ENCODE assay signal across 29 cellular contexts in genomic region chr3:37301980-37302379, GRCh38. TPM values are rescaled to one million over a fixed set of nuclear protein-coding genes. Genes with fewer than 3 reads are reported as not detected.
DNase-seq lines count a peak whose midpoint lies in the region; ATAC-seq, FAIRE-seq and TF ChIP-seq lines count a peak whose summit lies in the region.
"Had no signal": no experiment of that assay in that cellular context is flagged by ENCODE, and none has a peak within 500 bp of the region (broad histone marks: within the 10 kb centered on the region; RNA-seq: fewer than 3 reads in every experiment).

No MANE protein-coding gene starts in this region.

- no peak overlapping the region for H4K8ac ChIP-seq in trophoblast cell (ENCODE audit: low read depth, low read length)

- H2AK5ac ChIP-seq in trophoblast cell (ENCODE audit: low read length) = no peak overlapping the region

- WGBS in trophoblast cell (ENCODE audit: extremely low coverage, insufficient coverage, insufficient read length) = no CpG with 5 or more reads among the region's 9 CpGs

- no peak overlapping the region for H2AFZ ChIP-seq in trophoblast cell (ENCODE audit: insufficient read depth, low read length, poor library complexity)

- no peak overlapping the region for H3K23ac ChIP-seq in trophoblast cell (ENCODE audit: low read length)

- no peaks in the 10 kb centered on the region for H3K9me3 ChIP-seq in NT2/D1 (ENCODE audit: insufficient read depth, low read length)
- H3K9me3 ChIP-seq in trophoblast cell (ENCODE audit: insufficient read depth, low read depth, low read length) = no peaks in the 10 kb centered on the region
- H3K9me3 ChIP-seq: adrenal gland, BLaER1, body of pancreas, psoas muscle, sigmoid colon, SJCRH30, tibial artery had no signal

- no peaks in the 10 kb centered on the region for H3K79me2 ChIP-seq in trophoblast cell (ENCODE audit: control insufficient read depth, insufficient read depth, low read length, poor library complexity)

- no peak overlapping the region for H4K91ac ChIP-seq in trophoblast cell (ENCODE audit: low read depth, low read length)

- H3K18ac ChIP-seq in trophoblast cell (ENCODE audit: low read length) = no peak overlapping the region

- H3K9ac ChIP-seq in NT2/D1 (ENCODE audit: insufficient read length, low read depth) (no peak overlapping the region), trophoblast cell (ENCODE audit: low read length) (no peak overlapping the region)
- H3K9ac ChIP-seq: BLaER1 had no signal

- H3K27me3 ChIP-seq in NT2/D1 (ENCODE audit: insufficient read depth, insufficient read length) = no peaks in the 10 kb centered on the region
- H3K27me3 ChIP-seq in trophoblast cell (ENCODE audit: insufficient read depth, low read length) = no peaks in the 10 kb centered on the region
- H3K27me3 ChIP-seq: adrenal gland, BLaER1, body of pancreas, dorsolateral prefrontal cortex, sigmoid colon, SJCRH30, tibial artery had no signal

- no peaks in the 10 kb centered on the region for H3K79me1 ChIP-seq in trophoblast cell (ENCODE audit: low read length)

- no peak overlapping the region for H4K12ac ChIP-seq in trophoblast cell (ENCODE audit: low read depth, low read length)

- ATAC-seq in GM21529 (IDR thresholded peaks at IDR 0.05; ENCODE audit: unreplicated experiment) = no peak
- ATAC-seq: body of pancreas, left lobe of liver, natural killer cell, psoas muscle had no signal

- H2BK120ac ChIP-seq in trophoblast cell (ENCODE audit: insufficient read depth, low read length, poor library complexity) = no peak overlapping the region

- H3K4me2 ChIP-seq in trophoblast cell (ENCODE audit: low read length) = no peak overlapping the region
- H3K4me2 ChIP-seq: BLaER1 had no signal

- no peak for DNase-seq in GM12892 (ENCODE audit: insufficient read length)
- peak; percentile 80 for DNase-seq in NT2/D1 (ENCODE audit: low read depth, low spot score)
- DNase-seq in iPS DF 19.7 (ENCODE audit: low read depth, low spot score) = peak; percentile 48
- DNase-seq in trophoblast cell = peak; percentile 4 to 26
- no peak for DNase-seq in activated effector memory CD4-positive, alpha-beta T cell treated with anti-CD3 and anti-CD28 coated beads, Interleukin-2, amount 50 U/mL, for 16 hours
- DNase-seq in effector CD4-positive, alpha-beta T cell = no peak
- DNase-seq: activated CD4-positive, alpha-beta memory T cell treated with anti-CD3 and anti-CD28 coated beads, Interleukin-2, amount 10 ng/mL, durations not matched to agents 7 days and 5 days; activated CD8-positive, alpha-beta memory T cell treated with anti-CD3 and anti-CD28 coated beads, Interleukin-2, amount 50 U/mL, for 4 hours; activated naive CD4-positive, alpha-beta T cell treated with Interleukin-2 at 50 U/mL for 16 hours; adrenal gland; body of pancreas; DMS153; dorsolateral prefrontal cortex; natural killer cell; NCI-H1048; NCI-H1694; NCI-H82; occipital lobe; psoas muscle; RPMI8226; sigmoid colon; SJCRH30; stimulated activated CD4-positive, alpha-beta T cell treated with anti-CD3 and anti-CD28 coated beads, Interleukin-4, amount 100 ng/mL, for 24 hours; tibial artery had no signal

- no peak for TF ChIP-seq POLR2A in GM12892 (IDR thresholded peaks at IDR 0.05; ENCODE audit: low read depth, low read length)

- FAIRE-seq in GM12892 (lab: Jason Lieb, UNC) = peak; percentile 17
- FAIRE-seq: frontal cortex, TTC549 had no signal

- H3K27ac ChIP-seq in trophoblast cell (ENCODE audit: low read depth, low read length) = no peak overlapping the region
- H3K27ac ChIP-seq: adrenal gland, BLaER1, body of pancreas, psoas muscle, sigmoid colon, SJCRH30, tibial artery had no signal

- no peak overlapping the region for H2BK12ac ChIP-seq in trophoblast cell (ENCODE audit: low read length)

- no peak overlapping the region for H3K14ac ChIP-seq in trophoblast cell (ENCODE audit: low read length)

- H3K4me1 ChIP-seq in NT2/D1 (ENCODE audit: insufficient read depth, insufficient read length) (no peaks in the 10 kb centered on the region), trophoblast cell (ENCODE audit: control insufficient read depth in 1 of 2, insufficient read depth in 2 of 2, low read length in 2 of 2) (no peaks in the 10 kb centered on the region)
- H3K4me1 ChIP-seq: BLaER1, psoas muscle, sigmoid colon, SJCRH30 had no signal

- H3K4me3 ChIP-seq in NT2/D1 (ENCODE audit: insufficient read length, low read depth) (no peak overlapping the region), trophoblast cell (ENCODE audit: low read depth, low read length) (no peak overlapping the region)
- H3K4me3 ChIP-seq: adrenal gland, BLaER1, body of pancreas, dorsolateral prefrontal cortex, psoas muscle, sigmoid colon, SJCRH30, tibial artery had no signal

- H2BK5ac ChIP-seq in trophoblast cell (ENCODE audit: low read depth, low read length, poor library complexity) = no peak overlapping the region

- peaks cover 56% of the 10 kb centered on the region for H3K36me3 ChIP-seq in NT2/D1 (ENCODE audit: insufficient read depth, insufficient read length, low read length)
- peaks cover 10 to 25% of the 10 kb centered on the region in 2 experiments for H3K36me3 ChIP-seq in trophoblast cell (ENCODE audit: control insufficient read depth in 1 of 2, insufficient read depth in 2 of 2, low read length in 2 of 2)

- no peak overlapping the region for H3K4ac ChIP-seq in trophoblast cell (ENCODE audit: low read depth, low read length)

RNA-seq across cellular contexts. Expression of gene GOLGA4, which starts 58.9 kb away (rescaled TPM):
- 26.1 TPM for polyA plus RNA-seq in GM12892 (2012; ENCODE audit: missing spikeins)
- 115 TPM in 2 replicates for polyA plus RNA-seq in trophoblast cell (2013)

Comparison
In these comparisons a context has a peak if more than half of its experiments do, and no peak if none do; other contexts are left out.
1. DNase-seq: peak in NT2/D1 (single experiment), iPS DF 19.7 (single experiment) and trophoblast cell (2 of 2); none in GM12892 (single experiment), activated effector memory CD4-positive, alpha-beta T cell treated with anti-CD3 and anti-CD28 coated beads, Interleukin-2, amount 50 U/mL, for 16 hours (single experiment) and effector CD4-positive, alpha-beta T cell (single experiment).